In the genomic region with DNA sequence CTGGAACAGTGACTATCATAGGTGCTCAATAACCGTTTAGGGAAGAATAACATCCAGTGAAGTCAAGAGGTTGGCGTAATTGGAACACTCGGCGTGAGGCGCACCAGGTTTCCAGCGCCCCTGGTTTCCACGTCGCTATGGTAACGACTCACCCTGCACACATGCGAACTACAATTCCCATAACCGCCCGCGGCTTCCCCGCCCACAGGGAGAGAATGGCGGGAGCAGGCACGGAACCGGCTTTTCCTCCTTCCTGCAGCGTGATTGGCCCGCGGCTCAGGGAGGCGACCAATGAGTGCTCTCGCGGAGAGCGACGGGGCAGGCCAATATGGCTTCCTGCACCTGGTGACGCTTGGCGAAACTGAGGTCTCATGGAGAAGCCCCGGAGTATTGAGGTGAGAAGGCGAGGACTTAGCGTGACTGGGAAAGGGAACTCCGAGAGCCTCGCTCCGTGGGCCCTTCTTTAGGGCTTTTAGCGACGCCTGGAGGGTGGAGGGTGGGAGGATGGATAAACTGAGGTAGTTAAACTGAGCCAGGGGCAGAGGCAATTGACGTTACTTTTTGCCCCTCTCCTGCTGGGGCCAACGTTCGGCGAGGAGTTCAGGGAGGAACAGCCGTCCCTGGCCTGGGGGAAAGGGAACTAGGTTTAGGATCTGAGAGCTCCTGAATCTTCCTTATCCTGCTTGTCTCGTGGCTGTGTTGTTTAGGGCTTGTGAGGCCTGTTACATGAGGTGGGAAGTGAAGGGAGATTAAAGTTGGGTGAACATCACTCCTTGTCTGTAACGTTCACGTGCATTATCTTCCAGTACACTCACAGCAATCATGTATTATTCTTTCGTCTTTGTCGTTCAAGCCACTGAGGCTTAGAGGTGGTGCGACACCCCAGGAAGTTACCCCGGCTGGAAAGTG, we compare ENCODE assay signal across 8 cellular contexts. TPM values are rescaled to one million over a fixed set of nuclear protein-coding genes. Genes with fewer than 3 reads are reported as not detected.
DNase-seq lines count a peak whose midpoint lies in the region; ATAC-seq, FAIRE-seq and TF ChIP-seq lines count a peak whose summit lies in the region.

Gene L3MBTL2 (plus strand): TSS at position 321 of the 909 bp plus-strand sequence. CDS start 51 bp downstream, at position 372.

- H3K9me3 ChIP-seq in HepG2 (ENCODE audit: low read length) = no peaks in the 10 kb centered on the region

- peak; percentile 94 for DNase-seq in CD14-positive monocyte (ENCODE audit: low spot score)
- peak; percentile 98 for DNase-seq in NCI-H82 (lab: John Stamatoyannopoulos, UW)
- DNase-seq in activated CD4-positive, alpha-beta T cell treated with anti-CD3 and anti-CD28 coated beads, Interleukin-2, amount 50 U/mL, for 48 hours = peak; percentile 98 to 99
- DNase-seq in dermis microvascular lymphatic vessel endothelial cell (ENCODE audit: low read depth in 2 of 2) = peak; percentile 89 to 96
- peak; percentile 95 for DNase-seq in HepG2 (ENCODE audit: low spot score)
- peak; percentile 98 for DNase-seq in stimulated activated CD4-positive, alpha-beta T cell treated with anti-CD3 and anti-CD28 coated beads, Interleukin-4, amount 100 ng/mL, for 1 hour

- POLR2A ChIA-PET in HepG2 (lab: Yijun Ruan, JAX) = no interaction called here

- H4K20me1 ChIP-seq in HepG2 (ENCODE audit: insufficient read depth, low read length) = no peaks in the 10 kb centered on the region

- H3K9ac ChIP-seq in HepG2 (ENCODE audit: insufficient read depth, low read depth, low read length) = peak within 1 kb of the TSS; percentile 86

- H3K4me3 ChIP-seq in HepG2 (replicated peaks in 1 of 3; ENCODE audit: insufficient read depth in 1 of 3, low read depth in 2 of 3, low read length in 3 of 3) = peak within 1 kb of the TSS; percentile 70 to 90 (median 81)

- peaks cover 0 to 2% (median 1%) of the 10 kb centered on the region in 3 donors for H3K27me3 Mint-ChIP-seq in CD14-positive monocyte (ENCODE audit: low read depth in 3 of 3)

- H3K27ac ChIP-seq in HepG2 (ENCODE audit: extremely low read length, insufficient read depth, low read length) = peak within 1 kb of the TSS; percentile 69

- H3K27ac Mint-ChIP-seq in CD14-positive monocyte = peak within 1 kb of the TSS; percentile 90 to 97 (median 95)

- peaks cover 0 to 2% of the 10 kb centered on the region in 2 experiments; a peak in 2 of 5 replicates for H3K27me3 ChIP-seq in HepG2 (ENCODE audit: control insufficient read depth in 1 of 2, insufficient read depth in 2 of 2, low read length in 2 of 2)

- H2AFZ ChIP-seq in HepG2 (ENCODE audit: low read length) = peak within 1 kb of the TSS; percentile 90

- H3K4me2 ChIP-seq in HepG2 (ENCODE audit: low read depth, low read length) = peak within 1 kb of the TSS; percentile 92

- peak; percentile 93 for FAIRE-seq in HepG2 (lab: Jason Lieb, UNC)

- H3K36me3 ChIP-seq in HepG2 (replicated peaks in 1 of 2; ENCODE audit: control insufficient read depth in 1 of 2, insufficient read depth in 2 of 2, low read length in 2 of 2) = peaks cover 4 to 11% of the 10 kb centered on the region in 2 experiments; a peak in 4 of 5 replicates

- H3K4me1 ChIP-seq in HepG2 (ENCODE audit: insufficient read depth, low read length) = peaks cover 34% of the 10 kb centered on the region

- peaks cover 23% of the 10 kb centered on the region for H3K4me1 Mint-ChIP-seq in CD14-positive monocyte

- in situ Hi-C loops in HepG2 (cut with HindIII; ENCODE audit: extremely low pct_ligation_motif_present, low pct_unique_long_range_greater_than_20kb) = no loop called here

- TF ChIP-seq POLR2A in HepG2 (IDR thresholded peaks at IDR 0.05; ENCODE audit: insufficient read depth in 1 of 2, low read depth in 2 of 2, low read length in 2 of 2) = peak; percentile 76 to 80

- no peaks in the 10 kb centered on the region for H3K9me3 Mint-ChIP-seq in CD14-positive monocyte

- H3K36me3 Mint-ChIP-seq in CD14-positive monocyte = peaks cover 11 to 24% of the 10 kb centered on the region in 2 donors

- intact Hi-C loops in CD14-positive monocyte (cut with micrococcal nuclease) = loop anchor here (10.0 kb wide), 2 partner anchors 80 to 250 kb away; partner anchors contain the start of genes RANGAP1 (in 1 of the 2) and RBX1 (in 1 of the 2)
- intact Hi-C loops in HepG2 (cut with micrococcal nuclease; ENCODE audit: unreplicated experiment) = no loop called here

- no peak for TF ChIP-seq RAD21 in HepG2 (CRISPR knock-in tag; IDR thresholded peaks at IDR 0.05)

- peak; percentile 95 for ATAC-seq in GM19397 (IDR thresholded peaks at IDR 0.05; ENCODE audit: unreplicated experiment)
- ATAC-seq in HG03571 (IDR thresholded peaks at IDR 0.05; ENCODE audit: unreplicated experiment) = peak; percentile 90
- ATAC-seq in HepG2 = peak; percentile 100

- CTCF ChIA-PET in HepG2 (lab: Yijun Ruan, JAX; ENCODE audit: low intra/inter-chr PET ratio, low total read pairs) = no interaction called here

- TF ChIP-seq CTCF in CD14-positive monocyte (IDR thresholded peaks at IDR 0.05) = no peak
- 0 out of 2 replicates have a peak, but pooled peaks have one; percentile 1 for TF ChIP-seq CTCF in HepG2 (CRISPR knock-in tag; IDR thresholded peaks at IDR 0.05)

- TF ChIP-seq EP300 in HepG2 (IDR thresholded peaks at IDR 0.05; ENCODE audit: low read depth in 2 of 2, low read length in 2 of 2) = no peak
- TF ChIP-seq EP300 in HepG2 (CRISPR knock-in tag; IDR thresholded peaks at IDR 0.05; ENCODE audit: borderline replicate concordance) = 0 out of 2 replicates have a peak, but pooled peaks have one; percentile 17

- peak within 1 kb of the TSS; percentile 96 to 98 for H3K4me3 Mint-ChIP-seq in CD14-positive monocyte

- peaks cover 11% of the 10 kb centered on the region for H3K79me2 ChIP-seq in HepG2 (ENCODE audit: insufficient read depth, low read length)

- BruUV-seq in HepG2 (replicated peaks; lab: Mats Ljungman, UMichigan) = TSS peak; percentile 92

- WGBS in HepG2 (ENCODE audit: low lambda C conversion rate) = under 1% methylated on average over 26 of the region's 47 CpGs

TF ChIP-seq in HepG2, 621 proteins besides CTCF, POLR2A, EP300 and RAD21 (continues in another document):
- TF ChIP-seq EED (CRISPR knock-in tag; IDR thresholded peaks at IDR 0.05) (no peak), FOXK1 (CRISPR knock-in tag; IDR thresholded peaks at IDR 0.05; ENCODE audit: borderline replicate concordance, low read depth) (peak; percentile 72; the same call in 1 of the 2 replicates), NFKBIZ (CRISPR knock-in tag; IDR thresholded peaks at IDR 0.05) (no peak; the same call in 1 of the 2 replicates), SAFB2 (CRISPR knock-in tag; IDR thresholded peaks at IDR 0.05; ENCODE audit: borderline replicate concordance, low read depth) (no peak), E2F2 (CRISPR knock-in tag; IDR thresholded peaks at IDR 0.05; ENCODE audit: borderline replicate concordance) (0 out of 2 replicates have a peak, but pooled peaks have one; percentile 60)
- TF ChIP-seq, protein P1, sequence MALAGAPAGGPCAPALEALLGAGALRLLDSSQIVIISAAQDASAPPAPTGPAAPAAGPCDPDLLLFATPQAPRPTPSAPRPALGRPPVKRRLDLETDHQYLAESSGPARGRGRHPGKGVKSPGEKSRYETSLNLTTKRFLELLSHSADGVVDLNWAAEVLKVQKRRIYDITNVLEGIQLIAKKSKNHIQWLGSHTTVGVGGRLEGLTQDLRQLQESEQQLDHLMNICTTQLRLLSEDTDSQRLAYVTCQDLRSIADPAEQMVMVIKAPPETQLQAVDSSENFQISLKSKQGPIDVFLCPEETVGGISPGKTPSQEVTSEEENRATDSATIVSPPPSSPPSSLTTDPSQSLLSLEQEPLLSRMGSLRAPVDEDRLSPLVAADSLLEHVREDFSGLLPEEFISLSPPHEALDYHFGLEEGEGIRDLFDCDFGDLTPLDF (CRISPR knock-in tag; IDR thresholded peaks at IDR 0.05) = peak; percentile 99

RNA-seq across cellular contexts. Expression of gene L3MBTL2, which starts in this region (rescaled TPM):
- polyA plus RNA-seq in CD14-positive monocyte (10 to 100 TPM; 13.6 to 14.0 TPM), HepG2 (2011; rRNA removed) (13.8 and 15.2 TPM in 2 replicates)
- total RNA-seq in dermis microvascular lymphatic vessel endothelial cell (19.6 and 24.3 TPM in 2 replicates), HepG2 (2016; rRNA removed; fragmentation: Illumina TruSeq; extraction: Trizol) (33.7 and 37.6 TPM in 2 replicates)
- 2.0 and 2.6 TPM in 2 replicates for total RNA-seq in HepG2 (2016; cell fraction: cytosol; rRNA removed; fragmentation: Illumina TruSeq; extraction: Trizol; ENCODE audit: low read depth)
- 33.9 and 35.3 TPM in 2 replicates for total RNA-seq in HepG2 (2016; cell fraction: insoluble cytoplasmic fraction; rRNA removed; fragmentation: Illumina TruSeq; extraction: Trizol)
- 9.5 and 10.0 TPM in 2 replicates for total RNA-seq in HepG2 (2016; cell fraction: membrane; rRNA removed; fragmentation: Illumina TruSeq; extraction: Trizol)
- 18.8 and 19.9 TPM in 2 replicates for total RNA-seq in HepG2 (2016; cell fraction: nucleus; rRNA removed; fragmentation: Illumina TruSeq; extraction: Trizol)
- polyA plus RNA-seq in HepG2 (2011; cell fraction: cytosol; rRNA removed) = 11.1 and 12.2 TPM in 2 replicates
- polyA plus RNA-seq in HepG2 (2011; cell fraction: nucleus; rRNA removed) = 22.6 and 24.9 TPM in 2 replicates
- 8.5 and 9.8 TPM in 2 replicates for polyA plus RNA-seq in HepG2 (2012)
- 1.4 and 1.9 TPM in 2 replicates for polyA plus RNA-seq in HepG2 (2016; cell fraction: cytosol; fragmentation: Illumina TruSeq; extraction: Trizol; ENCODE audit: low read depth)
- 23.7 and 29.8 TPM in 2 replicates for polyA plus RNA-seq in HepG2 (2016; cell fraction: insoluble cytoplasmic fraction; fragmentation: Illumina TruSeq; extraction: Trizol; ENCODE audit: low read depth)
- polyA plus RNA-seq in HepG2 (2016; cell fraction: membrane; fragmentation: Illumina TruSeq; extraction: Trizol; ENCODE audit: low read depth) = 4.5 and 4.6 TPM in 2 replicates
- 29.0 and 31.3 TPM in 2 replicates for polyA plus RNA-seq in HepG2 (2016; cell fraction: nucleus; fragmentation: Illumina TruSeq; extraction: Trizol; ENCODE audit: insufficient read depth, low read depth)
- polyA minus RNA-seq in HepG2 (2011; rRNA and poly(A)+ RNA removed; ENCODE audit: low replicate concordance) = 21.4 and 43.9 TPM in 2 replicates
- polyA minus RNA-seq in HepG2 (2011; cell fraction: cytosol; rRNA and poly(A)+ RNA removed) = 8.2 and 8.3 TPM in 2 replicates
- 10.6 and 11.2 TPM in 2 replicates for polyA minus RNA-seq in HepG2 (2011; cell fraction: nucleus; rRNA and poly(A)+ RNA removed)

Comparison
In these comparisons a context has a peak if more than half of its experiments do, and no peak if none do; other contexts are left out.
1. Peak in every context shown above with its lines: DNase-seq, ATAC-seq, H3K4me3 ChIP-seq and H3K27ac ChIP-seq.